ENCODE assay signal across 8 cellular contexts in genomic region chr2:3461781-3462492, GRCh38. TPM values are rescaled to one million over a fixed set of nuclear protein-coding genes. Genes with fewer than 3 reads are reported as not detected.
DNase-seq lines count a peak whose midpoint lies in the region; ATAC-seq and TF ChIP-seq lines count a peak whose summit lies in the region.

No MANE protein-coding gene starts in this region.

- peak overlapping the region; percentile 27 for H3K27ac Mint-ChIP-seq in activated naive CD8-positive, alpha-beta T cell treated with anti-CD3 and anti-CD28 coated beads, Interleukin-2, amount 50 U/mL, for 24 hours

- H3K27ac ChIP-seq in left ventricle myocardium inferior (replicated peaks), result peak overlapping the region; percentile 93
- peak overlapping the region in 3 of 4 donors; percentile 75 to 86 (median 79) for H3K27ac ChIP-seq in gastrocnemius medialis

- H3K9me3 Mint-ChIP-seq in activated naive CD8-positive, alpha-beta T cell treated with anti-CD3 and anti-CD28 coated beads, Interleukin-2, amount 50 U/mL, for 24 hours, result no peaks in the 10 kb centered on the region

- peak; percentile 11 for DNase-seq in NCI-H1092 treated with DMSO at 0.1 percent for 48 hours (lab: John Stamatoyannopoulos, UW)
- no peak for DNase-seq in NCI-H1092 (lab: John Stamatoyannopoulos, UW)
- peak; percentile 38 to 70 for DNase-seq in NCI-H446 (lab: John Stamatoyannopoulos, UW)
- DNase-seq in activated naive CD8-positive, alpha-beta T cell treated with anti-CD3 and anti-CD28 coated beads, Interleukin-2, amount 50 U/mL, for 24 hours, result peak; percentile 25
- DNase-seq in left ventricle myocardium inferior, result no peak
- DNase-seq in gastrocnemius medialis, result peak in 1 of 2 donors; percentile 17

- peak; percentile 97 for TF ChIP-seq CTCF in left ventricle myocardium inferior (IDR thresholded peaks at IDR 0.05; ENCODE audit: borderline replicate concordance)
- peak; percentile 55 to 98 (median 79) for TF ChIP-seq CTCF in gastrocnemius medialis (IDR thresholded peaks at IDR 0.05 in 4 of 5, conservative IDR thresholded peaks at IDR 0.05 in 1 of 5)

- peaks cover 9% of the 10 kb centered on the region for H3K36me3 Mint-ChIP-seq in activated naive CD8-positive, alpha-beta T cell treated with anti-CD3 and anti-CD28 coated beads, Interleukin-2, amount 50 U/mL, for 24 hours (ENCODE audit: low read depth)

- ATAC-seq in HG03095 (IDR thresholded peaks at IDR 0.05; ENCODE audit: unreplicated experiment), result peak; percentile 68
- peak; percentile 45 for ATAC-seq in activated naive CD8-positive, alpha-beta T cell treated with anti-CD3 and anti-CD28 coated beads, Interleukin-2, amount 50 U/mL, for 24 hours
- no peak for ATAC-seq in gastrocnemius medialis

- H3K9me3 ChIP-seq in left ventricle myocardium inferior (replicated peaks) (no peaks in the 10 kb centered on the region), gastrocnemius medialis (no peaks in the 10 kb centered on the region)

- peaks cover 55% of the 10 kb centered on the region for H3K4me1 ChIP-seq in left ventricle myocardium inferior
- H3K4me1 ChIP-seq in gastrocnemius medialis, result peaks cover 31 to 48% of the 10 kb centered on the region in 2 donors

- peaks cover 3% of the 10 kb centered on the region for H3K4me1 Mint-ChIP-seq in activated naive CD8-positive, alpha-beta T cell treated with anti-CD3 and anti-CD28 coated beads, Interleukin-2, amount 50 U/mL, for 24 hours

- H3K4me3 Mint-ChIP-seq in activated naive CD8-positive, alpha-beta T cell treated with anti-CD3 and anti-CD28 coated beads, Interleukin-2, amount 50 U/mL, for 24 hours, result no peak overlapping the region

- no peaks in the 10 kb centered on the region for H3K27me3 Mint-ChIP-seq in activated naive CD8-positive, alpha-beta T cell treated with anti-CD3 and anti-CD28 coated beads, Interleukin-2, amount 50 U/mL, for 24 hours

- TF ChIP-seq POLR2A in GM19193 (IDR thresholded peaks at IDR 0.05; ENCODE audit: extremely low read depth, insufficient read depth, insufficient read length) (peak; percentile 21), gastrocnemius medialis (IDR thresholded peaks at IDR 0.05) (no peak)

- H3K27me3 ChIP-seq in left ventricle myocardium inferior (ENCODE audit: low read depth) (no peaks in the 10 kb centered on the region), gastrocnemius medialis (no peaks in the 10 kb centered on the region)

- H3K4me3 ChIP-seq in left ventricle myocardium inferior, result peak overlapping the region; percentile 3
- H3K4me3 ChIP-seq in gastrocnemius medialis, result no peak overlapping the region

- H3K36me3 ChIP-seq in left ventricle myocardium inferior (peaks cover 30% of the 10 kb centered on the region), gastrocnemius medialis (peaks cover 0 to 18% of the 10 kb centered on the region in 2 donors)

- in situ Hi-C loops in gastrocnemius medialis (cut with MboI; ENCODE audit: low sequenced_read_pairs in 4 of 4), result loop anchor here in 1 of 4 donors (5.0 kb wide), 1 partner anchor 40 kb away; no protein-coding TSS in a partner anchor

- intact Hi-C loops in left ventricle myocardium inferior (cut with micrococcal nuclease) (no loop called here), gastrocnemius medialis (cut with DNase I; ENCODE audit: low total_unique reads) (loop anchor here (1.0 kb wide), 1 partner anchor 38 kb away; no protein-coding TSS in a partner anchor)

RNA-seq across cellular contexts. Expression of gene ADI1, which starts 57.4 kb away (rescaled TPM):
- total RNA-seq in left ventricle myocardium inferior, result 195 TPM
- 10 to 100 TPM; 40.2 to 98.6 (median 92.3) TPM for total RNA-seq in gastrocnemius medialis

Comparison
In these comparisons a context has a peak if more than half of its experiments do, and no peak if none do; other contexts are left out.
1. DNase-seq: peak in NCI-H1092 treated with DMSO at 0.1 percent for 48 hours (single experiment), NCI-H446 (2 of 2) and activated naive CD8-positive, alpha-beta T cell treated with anti-CD3 and anti-CD28 coated beads, Interleukin-2, amount 50 U/mL, for 24 hours (single experiment); none in NCI-H1092 (single experiment) and left ventricle myocardium inferior (single experiment).
2. ATAC-seq: peak in HG03095 (single experiment) and activated naive CD8-positive, alpha-beta T cell treated with anti-CD3 and anti-CD28 coated beads, Interleukin-2, amount 50 U/mL, for 24 hours (single experiment); none in gastrocnemius medialis (0 of 2).